In the genomic region with DNA sequence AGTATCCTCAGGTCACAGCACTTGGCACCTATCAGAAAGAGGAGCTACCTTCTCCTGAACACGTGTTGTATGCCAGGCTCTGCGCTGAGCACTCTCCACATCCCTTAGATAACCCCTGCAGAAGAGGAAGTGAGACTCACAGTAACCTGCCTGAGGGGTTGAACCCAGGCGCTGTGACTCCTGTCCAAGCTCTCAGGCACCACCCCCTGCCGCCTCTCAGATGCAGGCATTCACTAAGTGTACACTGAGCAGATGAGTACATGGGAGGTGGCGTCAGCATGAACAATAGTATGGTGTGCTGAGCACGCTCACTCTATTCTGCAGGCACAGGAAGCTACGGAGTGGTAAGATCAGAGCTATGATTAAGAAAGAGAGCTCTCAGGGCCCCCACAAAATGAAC, we compare ENCODE assay signal across 9 cellular contexts. TPM values are rescaled to one million over a fixed set of nuclear protein-coding genes. Genes with fewer than 3 reads are reported as not detected.
DNase-seq lines count a peak whose midpoint lies in the region; ATAC-seq and TF ChIP-seq lines count a peak whose summit lies in the region.
"Had no signal": no experiment of that assay in that cellular context is flagged by ENCODE, and none has a peak within 500 bp of the region (broad histone marks: within the 10 kb centered on the region; RNA-seq: fewer than 3 reads in every experiment).

No MANE protein-coding gene starts in this region.

- 86% methylated on average over 7 of the region's 7 CpGs for WGBS in suprapubic skin

- H3K4me1 ChIP-seq in suprapubic skin: no peaks in the 10 kb centered on the region

- H3K27me3 ChIP-seq in suprapubic skin: no peaks in the 10 kb centered on the region

- no peak overlapping the region for H3K27ac ChIP-seq in suprapubic skin
- H3K27ac ChIP-seq: SK-N-MC had no signal

- peak; percentile 96 for ATAC-seq in HG03521 (IDR thresholded peaks at IDR 0.05; ENCODE audit: unreplicated experiment)

- H3K4me3 ChIP-seq in suprapubic skin: no peak overlapping the region
- H3K4me3 ChIP-seq: SK-N-MC had no signal

- H3K9me3 ChIP-seq in suprapubic skin: no peaks in the 10 kb centered on the region

- peak; percentile 51 for DNase-seq in activated gamma-delta T cell treated with Interleukin-2 at 50 U/mL for 16 hours
- no peak for DNase-seq in activated gamma-delta T cell (lab: John Stamatoyannopoulos, UW)
- peak; percentile 32 for DNase-seq in activated CD8-positive, alpha-beta memory T cell treated with anti-CD3 and anti-CD28 coated beads, Interleukin-2, amount 50 U/mL, for 24 hours (ENCODE audit: extremely low read depth)
- peak in 2 of 3 donors; percentile 45 to 65 for DNase-seq in stimulated activated CD4-positive, alpha-beta T cell treated with anti-CD3 and anti-CD28 coated beads, TNF-alpha, amount 100 ng/mL, for 48 hours (ENCODE audit: low read depth in 3 of 3)
- DNase-seq in mesenteric fat pad (ENCODE audit: low spot score): no peak
- DNase-seq in suprapubic skin (ENCODE audit: low spot score in 2 of 2): no peak
- DNase-seq in GDM1 (lab: John Stamatoyannopoulos, UW): no peak

- no peak for TF ChIP-seq POLR2A in suprapubic skin (IDR thresholded peaks at IDR 0.05)

- no peak for TF ChIP-seq CTCF in suprapubic skin (IDR thresholded peaks at IDR 0.05)

- H3K36me3 ChIP-seq in suprapubic skin: no peaks in the 10 kb centered on the region

- TF ChIP-seq EP300 in suprapubic skin (IDR thresholded peaks at IDR 0.05): no peak

RNA-seq across cellular contexts. Expression of gene RIC8B, which starts 21.0 kb away (rescaled TPM):
- total RNA-seq in mesenteric fat pad (23.3 TPM), suprapubic skin (10 to 100 TPM in 2 of 4 donors, 1 to 10 TPM in 2; 4.8 to 11.2 (median 8.8) TPM)

Comparison
In these comparisons a context has a peak if more than half of its experiments do, and no peak if none do; other contexts are left out.
1. DNase-seq: peak in activated gamma-delta T cell treated with Interleukin-2 at 50 U/mL for 16 hours (single experiment), activated CD8-positive, alpha-beta memory T cell treated with anti-CD3 and anti-CD28 coated beads, Interleukin-2, amount 50 U/mL, for 24 hours (single experiment) and stimulated activated CD4-positive, alpha-beta T cell treated with anti-CD3 and anti-CD28 coated beads, TNF-alpha, amount 100 ng/mL, for 48 hours (2 of 3); none in activated gamma-delta T cell (single experiment), mesenteric fat pad (single experiment), suprapubic skin (0 of 2) and GDM1 (single experiment).